In genomic region chr1:244214009-244214967, GRCh38 we compare ENCODE assay signal across 11 cellular contexts.
DNase-seq lines count a peak whose midpoint lies in the region; ATAC-seq and TF ChIP-seq lines count a peak whose summit lies in the region.
"Had no signal": no experiment of that assay in that cellular context is flagged by ENCODE, and none has a peak within 500 bp of the region (broad histone marks: within the 10 kb centered on the region; RNA-seq: fewer than 3 reads in every experiment).

No MANE protein-coding gene starts in this region.

- H3K27me3 ChIP-seq in right atrium auricular region (no peaks in the 10 kb centered on the region), brain microvascular endothelial cell (replicated peaks) (no peaks in the 10 kb centered on the region)
- no peaks in the 10 kb centered on the region for H3K27me3 ChIP-seq in CD4-positive, alpha-beta T cell (ENCODE audit: control insufficient read depth, insufficient read depth, low read length)

- H3K9me3 ChIP-seq in right atrium auricular region: no peaks in the 10 kb centered on the region
- no peaks in the 10 kb centered on the region for H3K9me3 ChIP-seq in CD4-positive, alpha-beta T cell (ENCODE audit: control insufficient read depth, low read length)

- peak; percentile 47 for ATAC-seq in Right ventricle myocardium superior (ENCODE audit: poor library complexity)
- ATAC-seq in CD4-positive, alpha-beta T cell (ENCODE audit: poor library complexity): no peak
- ATAC-seq in GM19467 (IDR thresholded peaks at IDR 0.05; ENCODE audit: unreplicated experiment): no peak
- ATAC-seq in HG02852 (IDR thresholded peaks at IDR 0.05; ENCODE audit: unreplicated experiment): no peak

- H3K27ac ChIP-seq in right atrium auricular region (no peak overlapping the region), brain microvascular endothelial cell (peak overlapping the region; percentile 87)
- H3K27ac ChIP-seq in CD4-positive, alpha-beta T cell (ENCODE audit: low read depth, low read length): no peak overlapping the region
- H3K27ac ChIP-seq: C4-2B had no signal

- no peaks in the 10 kb centered on the region for H3K36me3 ChIP-seq in right atrium auricular region
- H3K36me3 ChIP-seq in brain microvascular endothelial cell (replicated peaks): no peaks in the 10 kb centered on the region

- no peak overlapping the region for H3K27ac Mint-ChIP-seq in CD4-positive, alpha-beta T cell

- H3K4me1 ChIP-seq in right atrium auricular region: peaks cover 0 to 15% of the 10 kb centered on the region in 2 donors

- H3K4me3 ChIP-seq in right atrium auricular region: no peak overlapping the region
- H3K4me3 ChIP-seq in brain microvascular endothelial cell (ENCODE audit: low read depth, low read length): no peak overlapping the region

- DNase-seq in Right ventricle myocardium superior: peak; percentile 58
- DNase-seq in right atrium auricular region (ENCODE audit: low spot score): no peak
- DNase-seq in brain microvascular endothelial cell: peak; percentile 98
- peak; percentile 84 for DNase-seq in iPS-NIHi11 (ENCODE audit: low spot score)
- no peak for DNase-seq in CD4-positive, alpha-beta T cell
- no peak for DNase-seq in UCSD-AML1 (lab: John Stamatoyannopoulos, UW; ENCODE audit: unreplicated experiment)
- DNase-seq: activated CD8-positive, alpha-beta memory T cell treated with anti-CD3 and anti-CD28 coated beads for 24 hours; NCI-H1048 had no signal

- H3K27me3 Mint-ChIP-seq in CD4-positive, alpha-beta T cell: no peaks in the 10 kb centered on the region

- no peaks in the 10 kb centered on the region for H3K36me3 Mint-ChIP-seq in CD4-positive, alpha-beta T cell (ENCODE audit: low read depth)

- no peaks in the 10 kb centered on the region for H3K4me1 Mint-ChIP-seq in CD4-positive, alpha-beta T cell (ENCODE audit: low read depth)

- H3K9me3 Mint-ChIP-seq in CD4-positive, alpha-beta T cell: no peaks in the 10 kb centered on the region

- POLR2A ChIA-PET in CD4-positive, alpha-beta T cell (lab: Charles Lee): no interaction called here

- no peak overlapping the region for H3K4me3 Mint-ChIP-seq in CD4-positive, alpha-beta T cell

- in situ Hi-C loops in brain microvascular endothelial cell (cut with HindIII; ENCODE audit: low pct_ligation_motif_present, low sequenced_read_pairs): no loop called here

- CTCF ChIA-PET in CD4-positive, alpha-beta T cell (lab: Charles Lee): no interaction called here

- intact Hi-C loops in Right ventricle myocardium superior (cut with DNase I): no loop called here
- intact Hi-C loops in CD4-positive, alpha-beta T cell (cut with DNase I, micrococcal nuclease): no loop called here

- no peak for TF ChIP-seq CTCF in right atrium auricular region (IDR thresholded peaks at IDR 0.05)
- no peak for TF ChIP-seq CTCF in brain microvascular endothelial cell (IDR thresholded peaks at IDR 0.05; ENCODE audit: low read depth, low read length, missing control alignments)
- TF ChIP-seq CTCF in CD4-positive, alpha-beta T cell (IDR thresholded peaks at IDR 0.05): no peak

Comparison
In these comparisons a context has a peak if more than half of its experiments do, and no peak if none do; other contexts are left out.
1. DNase-seq: peak in Right ventricle myocardium superior (single experiment), brain microvascular endothelial cell (single experiment) and iPS-NIHi11 (single experiment); none in right atrium auricular region (single experiment), CD4-positive, alpha-beta T cell (0 of 10) and UCSD-AML1 (single experiment).